ENCODE assay signal across 8 cellular contexts in genomic region chr7:92645531-92646061, GRCh38. TPM values are rescaled to one million over a fixed set of nuclear protein-coding genes. Genes with fewer than 3 reads are reported as not detected.
DNase-seq lines count a peak whose midpoint lies in the region; TF ChIP-seq lines count a peak whose summit lies in the region.

No MANE protein-coding gene starts in this region.

- H3K36me3 Mint-ChIP-seq in immature natural killer cell: peaks cover 0 to 4% (median 0%) of the 10 kb centered on the region in 3 donors

- no peaks in the 10 kb centered on the region for H3K27me3 ChIP-seq in WERI-Rb-1 (ENCODE audit: insufficient read depth, low read depth, severe bottlenecking)
- H3K27me3 ChIP-seq in uterus: no peaks in the 10 kb centered on the region

- H3K27ac ChIP-seq in WERI-Rb-1: peak overlapping the region; percentile 89
- peak overlapping the region; percentile 9 to 40 for H3K27ac ChIP-seq in uterus

- H3K4me3 ChIP-seq in WERI-Rb-1 (ENCODE audit: low read depth, low read length) (peak overlapping the region; percentile 33), uterus (no peak overlapping the region)

- no peaks in the 10 kb centered on the region for H3K36me3 ChIP-seq in WERI-Rb-1
- no peaks in the 10 kb centered on the region for H3K36me3 ChIP-seq in uterus

- H3K9me3 Mint-ChIP-seq in immature natural killer cell: no peaks in the 10 kb centered on the region

- DNase-seq in stimulated activated CD4-positive, alpha-beta T cell treated with anti-CD3 and anti-CD28 coated beads, Interleukin-15, amount 100 ng/mL, for 24 hours: peak; percentile 64
- no peak for DNase-seq in stimulated activated CD4-positive, alpha-beta T cell treated with anti-CD3 and anti-CD28 coated beads, Interleukin-4, amount 100 ng/mL, for 1 hour
- DNase-seq in WERI-Rb-1 (peak; percentile 81), immature natural killer cell (no peak), uterus (no peak), foreskin melanocyte (no peak), epidermal melanocyte (ENCODE audit: insufficient read length, low spot score) (no peak)
- no peak for DNase-seq in effector CD4-positive, alpha-beta T cell

- TF ChIP-seq CTCF in WERI-Rb-1 (IDR thresholded peaks at IDR 0.05; ENCODE audit: low read depth, low read length): no peak
- TF ChIP-seq CTCF in uterus (IDR thresholded peaks at IDR 0.05): no peak

- H3K9me3 ChIP-seq in WERI-Rb-1 (ENCODE audit: severe bottlenecking): no peaks in the 10 kb centered on the region
- H3K9me3 ChIP-seq in uterus: no peaks in the 10 kb centered on the region

- H3K4me3 Mint-ChIP-seq in immature natural killer cell: no peak overlapping the region

- no peak for TF ChIP-seq POLR2A in uterus (IDR thresholded peaks at IDR 0.05)

- no peaks in the 10 kb centered on the region for H3K4me1 ChIP-seq in uterus

- no peaks in the 10 kb centered on the region for H3K27me3 Mint-ChIP-seq in immature natural killer cell (ENCODE audit: low read depth in 3 of 3)

- peak overlapping the region in 4 of 6 donors; percentile 11 to 62 (median 14) for H3K27ac Mint-ChIP-seq in immature natural killer cell

- intact Hi-C loops in uterus (cut with DNase I; ENCODE audit: low total_unique reads): no loop called here

- H3K4me1 Mint-ChIP-seq in immature natural killer cell: peaks cover 47 to 70% of the 10 kb centered on the region in 2 donors

RNA-seq across cellular contexts. Expression of gene FAM133B, which starts 55.4 kb away (rescaled TPM):
- polyA plus RNA-seq in immature natural killer cell: 10 to 100 TPM in 2 of 3 donors, 1 to 10 TPM in 1; 7.4 to 20.5 (median 19.4) TPM
- 10 to 100 TPM in 3 of 4 donors, 1 to 10 TPM in 1; 7.2 to 42.9 (median 34.3) TPM for total RNA-seq in uterus

Comparison
In these comparisons a context has a peak if more than half of its experiments do, and no peak if none do; other contexts are left out.
1. DNase-seq: peak in stimulated activated CD4-positive, alpha-beta T cell treated with anti-CD3 and anti-CD28 coated beads, Interleukin-15, amount 100 ng/mL, for 24 hours (single experiment) and WERI-Rb-1 (single experiment); none in stimulated activated CD4-positive, alpha-beta T cell treated with anti-CD3 and anti-CD28 coated beads, Interleukin-4, amount 100 ng/mL, for 1 hour (single experiment), immature natural killer cell (0 of 3), uterus (0 of 2), effector CD4-positive, alpha-beta T cell (single experiment), foreskin melanocyte (single experiment) and epidermal melanocyte (single experiment).